In the genomic region with DNA sequence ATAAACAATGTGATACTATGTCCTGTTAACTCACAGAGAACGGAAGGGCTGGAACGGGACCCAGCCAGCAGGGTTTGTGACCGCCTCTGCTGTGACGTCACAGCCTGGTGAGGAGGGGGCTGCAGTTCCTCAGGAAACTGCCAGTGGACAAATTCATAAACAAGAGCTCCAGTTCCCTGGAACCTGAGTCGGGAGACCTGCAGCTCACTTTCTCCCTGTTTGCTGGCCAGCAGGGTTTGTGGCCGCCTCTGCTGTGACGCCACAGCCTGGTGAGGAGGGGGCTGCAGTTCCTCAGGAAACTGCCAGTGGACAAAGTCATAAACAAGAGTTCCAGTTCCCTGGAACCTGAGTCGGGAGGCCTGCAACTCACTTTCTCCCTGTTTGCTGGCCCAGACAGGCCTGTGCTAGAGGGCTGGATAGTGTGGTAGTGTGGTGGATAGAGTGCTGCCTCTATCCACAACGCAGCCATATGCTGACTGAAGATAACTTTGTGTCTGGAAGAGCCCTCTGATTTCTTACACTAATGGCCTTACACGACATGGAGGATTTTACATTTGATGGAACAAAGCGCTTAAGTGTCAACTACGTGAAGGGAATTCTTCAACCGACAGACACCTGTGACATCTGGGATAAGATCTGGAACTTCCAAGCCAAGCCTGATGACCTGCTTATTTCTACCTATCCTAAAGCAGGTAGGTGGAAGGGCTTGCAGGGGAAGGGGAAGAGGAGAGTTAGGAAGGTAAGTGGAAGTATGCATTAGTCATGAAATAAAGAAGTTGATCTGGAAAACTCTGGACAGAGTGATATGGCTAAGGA, we compare ENCODE assay signal across 9 cellular contexts. TPM values are rescaled to one million over a fixed set of nuclear protein-coding genes. Genes with fewer than 3 reads are reported as not detected.
DNase-seq lines count a peak whose midpoint lies in the region; ATAC-seq, FAIRE-seq and TF ChIP-seq lines count a peak whose summit lies in the region.
"Had no signal": no experiment of that assay in that cellular context is flagged by ENCODE, and none has a peak within 500 bp of the region (broad histone marks: within the 10 kb centered on the region; RNA-seq: fewer than 3 reads in every experiment).

A gene (plus strand): TSS at position 140 of the 816 bp plus-strand sequence. CDS start 384 bp downstream, at position 524.

- peaks cover 10% of the 10 kb centered on the region for H3K36me3 ChIP-seq in left ventricle myocardium inferior
- peaks cover 0 to 12% of the 10 kb centered on the region in 2 donors for H3K36me3 ChIP-seq in neuronal stem cell (replicated peaks in 1 of 2; ENCODE audit: control insufficient read depth in 2 of 2, insufficient read depth in 2 of 2, low read length in 2 of 2)

- H4K91ac ChIP-seq in neuronal stem cell (ENCODE audit: low read depth, low read length, poor library complexity): no peak within 1 kb of the TSS

- H3K9me3 ChIP-seq in A549 (no peaks in the 10 kb centered on the region), left ventricle myocardium inferior (replicated peaks) (no peaks in the 10 kb centered on the region), neuronal stem cell (replicated peaks in 1 of 2; ENCODE audit: control insufficient read depth in 2 of 2, insufficient read depth in 1 of 2, low read depth in 1 of 2, low read length in 2 of 2) (no peaks in the 10 kb centered on the region)

- no peaks in the 10 kb centered on the region for H3K79me1 ChIP-seq in neuronal stem cell (ENCODE audit: low read depth, low read length)

- H3K4ac ChIP-seq in neuronal stem cell (ENCODE audit: low read length): peak within 1 kb of the TSS; percentile 18

- peak within 1 kb of the TSS; percentile 93 for H2AFZ ChIP-seq in neuronal stem cell (ENCODE audit: low read length)

- H3K27me3 ChIP-seq in left ventricle myocardium inferior (ENCODE audit: low read depth) (no peaks in the 10 kb centered on the region), neuronal stem cell (ENCODE audit: control insufficient read depth in 3 of 3, insufficient read depth in 3 of 3, low read depth in 1 of 3, low read length in 3 of 3) (no peaks in the 10 kb centered on the region)

- H2BK12ac ChIP-seq in neuronal stem cell (ENCODE audit: low read length): peak within 1 kb of the TSS; percentile 42

- no peak within 1 kb of the TSS for H2BK15ac ChIP-seq in neuronal stem cell (ENCODE audit: low read length)

- H3K18ac ChIP-seq in neuronal stem cell (ENCODE audit: low read length): peak within 1 kb of the TSS; percentile 67

- TF ChIP-seq POLR2A in A549 (IDR thresholded peaks at IDR 0.05; ENCODE audit: low read length): no peak

- H3K9me3 Mint-ChIP-seq in activated B cell treated with CpG ODN at 0.5 μM for 24 hours: no peaks in the 10 kb centered on the region

- H3K9ac ChIP-seq in neuronal stem cell (ENCODE audit: low read depth, low read length, poor library complexity): no peak within 1 kb of the TSS

- H2AK5ac ChIP-seq in neuronal stem cell (ENCODE audit: low read depth, low read length): no peak within 1 kb of the TSS

- H3K14ac ChIP-seq in neuronal stem cell (ENCODE audit: low read length): no peak within 1 kb of the TSS

- H3K27ac ChIP-seq in A549 (peak within 1 kb of the TSS in 1 of 2 experiments; percentile 49; a peak in 3 of 6 replicates), left ventricle myocardium inferior (replicated peaks) (peak within 1 kb of the TSS; percentile 81), neuronal stem cell (replicated peaks; ENCODE audit: low read length) (peak within 1 kb of the TSS; percentile 64)

- 86% methylated on average over 13 of the region's 13 CpGs for WGBS in A549 (ENCODE audit: missing lambda C conversion rate)
- no CpG with 5 or more reads among the region's 13 CpGs for WGBS in neuronal stem cell (ENCODE audit: extremely low coverage in 2 of 2, insufficient read length in 2 of 2, insufficient replicate concordance in 1 of 2), 2 donors

- no peak within 1 kb of the TSS for H3K23ac ChIP-seq in neuronal stem cell (ENCODE audit: low read depth, low read length, poor library complexity)

- H3K4me2 ChIP-seq in A549 (0 out of 3 replicates have a peak within 1 kb of the TSS, but pooled peaks have one; percentile 2), neuronal stem cell (ENCODE audit: insufficient read depth, low read length, poor library complexity, severe bottlenecking) (peak within 1 kb of the TSS; percentile 32)

- TF ChIP-seq CTCF in A549 (IDR thresholded peaks at IDR 0.05): no peak
- no peak for TF ChIP-seq CTCF in activated B cell treated with CpG ODN at 0.5 μM for 24 hours (IDR thresholded peaks at IDR 0.05)
- no peak for TF ChIP-seq CTCF in left ventricle myocardium inferior (IDR thresholded peaks at IDR 0.05; ENCODE audit: borderline replicate concordance)
- no peak for TF ChIP-seq CTCF in D721Med (IDR thresholded peaks at IDR 0.05; ENCODE audit: insufficient read depth, missing control alignments)

- CTCF ChIA-PET in A549 (lab: Yijun Ruan, JAX) (interaction anchor here (0.9 kb wide), 1 partner anchor 258 kb away, joined by 3 read pairs; no protein-coding TSS in a partner anchor), activated B cell treated with CpG ODN at 0.5 μM for 24 hours (lab: Charles Lee) (no interaction called here)

- no peak within 1 kb of the TSS for H4K8ac ChIP-seq in neuronal stem cell (ENCODE audit: low read depth, low read length)

- POLR2A ChIA-PET in A549 (lab: Yijun Ruan, JAX) (no interaction called here), activated B cell treated with CpG ODN at 0.5 μM for 24 hours (lab: Charles Lee) (no interaction called here)

- H3K27me3 Mint-ChIP-seq in activated B cell treated with CpG ODN at 0.5 μM for 24 hours: peaks cover 4% of the 10 kb centered on the region

- DNase-seq in A549 (ENCODE audit: low read depth in 1 of 2, low spot score in 1 of 2): no peak
- DNase-seq in activated B cell treated with CpG ODN at 0.5 μM for 24 hours: no peak
- DNase-seq in left ventricle myocardium inferior: peak; percentile 58
- DNase-seq in neuronal stem cell (ENCODE audit: low spot score): peak; percentile 64
- no peak for DNase-seq in NCI-H1930 (lab: John Stamatoyannopoulos, UW)
- DNase-seq in activated naive CD4-positive, alpha-beta T cell (lab: John Stamatoyannopoulos, UW): no peak
- no peak for DNase-seq in D721Med (ENCODE audit: insufficient read length, low spot score)
- DNase-seq: activated CD4-positive, CD25-positive, alpha-beta regulatory T cell treated with anti-CD3 and anti-CD28 coated beads, Interleukin-2, amount 50 U/mL, for 72 hours had no signal

- TF ChIP-seq RAD21 in A549 (conservative IDR thresholded peaks at IDR 0.05 in 1 of 2, IDR thresholded peaks at IDR 0.05 in 1 of 2): no peak

- H3K36me3 Mint-ChIP-seq in activated B cell treated with CpG ODN at 0.5 μM for 24 hours (ENCODE audit: low read depth): no peaks in the 10 kb centered on the region

- peaks cover 2% of the 10 kb centered on the region for H3K4me1 Mint-ChIP-seq in activated B cell treated with CpG ODN at 0.5 μM for 24 hours

- no peak within 1 kb of the TSS for H2BK5ac ChIP-seq in neuronal stem cell (ENCODE audit: low read length)

- H3K4me3 Mint-ChIP-seq in activated B cell treated with CpG ODN at 0.5 μM for 24 hours: peak within 1 kb of the TSS; percentile 6

- intact Hi-C loops in activated B cell treated with CpG ODN at 0.5 μM for 24 hours (cut with micrococcal nuclease): no loop called here
- intact Hi-C loops in left ventricle myocardium inferior (cut with micrococcal nuclease): no loop called here

- peak within 1 kb of the TSS; percentile 30 for H2BK120ac ChIP-seq in neuronal stem cell (ENCODE audit: low read depth, low read length)

- no peak within 1 kb of the TSS for H3K4me3 ChIP-seq in A549
- H3K4me3 ChIP-seq in left ventricle myocardium inferior: peak within 1 kb of the TSS; percentile 68
- H3K4me3 ChIP-seq in neuronal stem cell (ENCODE audit: low read length in 2 of 2): peak within 1 kb of the TSS; percentile 45 to 69

- H3K4me1 ChIP-seq in A549 (peaks cover 19% of the 10 kb centered on the region), left ventricle myocardium inferior (peaks cover 32% of the 10 kb centered on the region), neuronal stem cell (ENCODE audit: control insufficient read depth in 2 of 2, insufficient read depth in 1 of 2, low read depth in 1 of 2, low read length in 2 of 2) (peaks cover 10 to 14% of the 10 kb centered on the region in 2 donors)

- ATAC-seq in A549 (no peak; a peak in 2 of 6 replicates), activated B cell treated with CpG ODN at 0.5 μM for 24 hours (ENCODE audit: low read depth) (no peak), GM19324 (IDR thresholded peaks at IDR 0.05; ENCODE audit: low FRiP score, unreplicated experiment) (no peak)

- no peak for FAIRE-seq in A549 (lab: Jason Lieb, UNC)
- FAIRE-seq in D721Med (lab: Jason Lieb, UNC): no peak

- no peak within 1 kb of the TSS for H3K27ac Mint-ChIP-seq in activated B cell treated with CpG ODN at 0.5 μM for 24 hours

- TF ChIP-seq EP300 in A549 (IDR thresholded peaks at IDR 0.05): no peak

TF ChIP-seq in A549, 52 proteins besides CTCF, POLR2A, EP300 and RAD21:
- TF ChIP-seq, protein P1, sequence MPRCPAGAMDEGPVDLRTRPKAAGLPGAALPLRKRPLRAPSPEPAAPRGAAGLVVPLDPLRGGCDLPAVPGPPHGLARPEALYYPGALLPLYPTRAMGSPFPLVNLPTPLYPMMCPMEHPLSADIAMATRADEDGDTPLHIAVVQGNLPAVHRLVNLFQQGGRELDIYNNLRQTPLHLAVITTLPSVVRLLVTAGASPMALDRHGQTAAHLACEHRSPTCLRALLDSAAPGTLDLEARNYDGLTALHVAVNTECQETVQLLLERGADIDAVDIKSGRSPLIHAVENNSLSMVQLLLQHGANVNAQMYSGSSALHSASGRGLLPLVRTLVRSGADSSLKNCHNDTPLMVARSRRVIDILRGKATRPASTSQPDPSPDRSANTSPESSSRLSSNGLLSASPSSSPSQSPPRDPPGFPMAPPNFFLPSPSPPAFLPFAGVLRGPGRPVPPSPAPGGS (IDR thresholded peaks at IDR 0.05): no peak
- no peak for TF ChIP-seq ZFP36 (IDR thresholded peaks at IDR 0.05; ENCODE audit: borderline replicate concordance, partially characterized antibody)
- TF ChIP-seq CEBPB (IDR thresholded peaks at IDR 0.05): no peak
- no peak for TF ChIP-seq FOXS1 (CRISPR knock-in tag; IDR thresholded peaks at IDR 0.05)
- no peak for TF ChIP-seq FOSL2 (IDR thresholded peaks at IDR 0.05)
- TF ChIP-seq FOSL2 (CRISPR knock-in tag; IDR thresholded peaks at IDR 0.05): no peak
- no peak for TF ChIP-seq GATA3 (IDR thresholded peaks at IDR 0.05; ENCODE audit: borderline replicate concordance)

RNA-seq across cellular contexts. Expression of the gene that starts here (rescaled TPM):
- polyA plus RNA-seq in A549 (2011; rRNA removed) (0.05 TPM in 2 replicates), A549 (2017; fragmentation: RNase III; extraction: RNeasy Plus Mini Kit Qiagen cat#74134 plus additional on column Dnase treatment) (not detected in 3 replicates)
- not detected in 2 replicates for polyA plus RNA-seq in A549 (2012; cell fraction: cytosol; rRNA removed)
- polyA plus RNA-seq in A549 (2012; cell fraction: nucleus; rRNA removed): 0.07 TPM in 1 of 2 replicates, not detected in the other
- polyA minus RNA-seq in A549 (2011; rRNA and poly(A)+ RNA removed): 0.15 TPM in 1 of 2 replicates, not detected in the other
- total RNA-seq in activated B cell treated with CpG ODN at 0.5 μM for 24 hours (not detected in 2 replicates), left ventricle myocardium inferior (2.7 TPM)
- polyA plus RNA-seq in neuronal stem cell (2013, experiment 1 of 2): 15.0 TPM
- 15.4 TPM for polyA plus RNA-seq in neuronal stem cell (2013, experiment 2 of 2)

Comparison
In these comparisons a context has a peak if more than half of its experiments do, and no peak if none do; other contexts are left out.
1. DNase-seq: peak in left ventricle myocardium inferior (single experiment) and neuronal stem cell (single experiment); none in A549 (0 of 2), activated B cell treated with CpG ODN at 0.5 μM for 24 hours (single experiment), NCI-H1930 (0 of 2), activated naive CD4-positive, alpha-beta T cell (0 of 4) and D721Med (single experiment).